Comparison of ENCODE assay signal across 23 cellular contexts in genomic region chr12:5222729-5223128, GRCh38.
DNase-seq lines count a peak whose midpoint lies in the region; ATAC-seq, FAIRE-seq and TF ChIP-seq lines count a peak whose summit lies in the region.
"Had no signal": no experiment of that assay in that cellular context is flagged by ENCODE, and none has a peak within 500 bp of the region (broad histone marks: within the 10 kb centered on the region; RNA-seq: fewer than 3 reads in every experiment).

No MANE protein-coding gene starts in this region.

- H3K9me3 ChIP-seq in NT2/D1 (ENCODE audit: insufficient read depth, low read length) (peaks cover 11% of the 10 kb centered on the region; the same call in 1 of the 2 replicates), neuronal stem cell (replicated peaks in 1 of 2; ENCODE audit: control insufficient read depth in 2 of 2, insufficient read depth in 1 of 2, low read depth in 1 of 2, low read length in 2 of 2) (no peaks in the 10 kb centered on the region), ascending aorta (no peaks in the 10 kb centered on the region)
- no peaks in the 10 kb centered on the region for H3K9me3 ChIP-seq in CD8-positive, alpha-beta T cell (ENCODE audit: low read length)
- H3K9me3 ChIP-seq: A549 had no signal

- H2BK15ac ChIP-seq in neuronal stem cell (ENCODE audit: low read length): peak overlapping the region; percentile 13

- H4K91ac ChIP-seq in neuronal stem cell (ENCODE audit: low read depth, low read length, poor library complexity): no peak overlapping the region

- peak overlapping the region; percentile 61 for H3K18ac ChIP-seq in neuronal stem cell (ENCODE audit: low read length)

- CTCF ChIA-PET in CD8-positive, alpha-beta T cell (lab: Charles Lee): no interaction called here

- no CpG with 5 or more reads among the region's 5 CpGs for WGBS in neuronal stem cell (ENCODE audit: extremely low coverage in 2 of 2, insufficient read length in 2 of 2, insufficient replicate concordance in 1 of 2), 2 donors

- 0 out of 2 replicates have a peak overlapping the region, but pooled peaks have one; percentile 57 for H3K4me2 ChIP-seq in GM23338
- no peak overlapping the region for H3K4me2 ChIP-seq in neuronal stem cell (ENCODE audit: insufficient read depth, low read length, poor library complexity, severe bottlenecking)
- H3K4me2 ChIP-seq: A549; BLaER1 treated with 17β-estradiol and CSF1 and Interleukin-3, amounts not matched to agents 10 nM and 100 nM had no signal

- no peaks in the 10 kb centered on the region for H3K36me3 ChIP-seq in GM23338 (ENCODE audit: insufficient read depth)
- peaks cover 4% of the 10 kb centered on the region for H3K36me3 ChIP-seq in NT2/D1 (ENCODE audit: insufficient read depth, insufficient read length, low read length)
- H3K36me3 ChIP-seq in neuronal stem cell (replicated peaks in 1 of 2; ENCODE audit: control insufficient read depth in 2 of 2, insufficient read depth in 2 of 2, low read length in 2 of 2): no peaks in the 10 kb centered on the region
- no peaks in the 10 kb centered on the region for H3K36me3 ChIP-seq in ascending aorta
- no peaks in the 10 kb centered on the region for H3K36me3 ChIP-seq in CD8-positive, alpha-beta T cell (ENCODE audit: insufficient read depth, low read length)
- H3K36me3 ChIP-seq: BLaER1 treated with 17β-estradiol and CSF1 and Interleukin-3, amounts not matched to agents 10 nM and 100 nM had no signal

- no peak overlapping the region for H2BK5ac ChIP-seq in neuronal stem cell (ENCODE audit: low read length)

- H3K36me3 Mint-ChIP-seq in GM23338 (ENCODE audit: low read depth) (no peaks in the 10 kb centered on the region), nephron progenitor cell (ENCODE audit: low read depth) (no peaks in the 10 kb centered on the region)
- H3K36me3 Mint-ChIP-seq in CD8-positive, alpha-beta T cell: no peaks in the 10 kb centered on the region
- H3K36me3 Mint-ChIP-seq: CD8-positive, alpha-beta memory T cell had no signal

- peak overlapping the region; percentile 0 for H3K9ac ChIP-seq in NT2/D1 (ENCODE audit: insufficient read length, low read depth)
- H3K9ac ChIP-seq in neuronal stem cell (ENCODE audit: low read depth, low read length, poor library complexity): no peak overlapping the region
- H3K9ac ChIP-seq: BLaER1 treated with 17β-estradiol and CSF1 and Interleukin-3, amounts not matched to agents 10 nM and 100 nM had no signal

- no peaks in the 10 kb centered on the region for H3K79me2 ChIP-seq in GM23338 (replicated peaks; ENCODE audit: insufficient read depth)

- no peak overlapping the region for H4K8ac ChIP-seq in neuronal stem cell (ENCODE audit: low read depth, low read length)

- H3K4me1 Mint-ChIP-seq in GM23338: peaks cover 26% of the 10 kb centered on the region
- H3K4me1 Mint-ChIP-seq in nephron progenitor cell: peaks cover 20% of the 10 kb centered on the region
- H3K4me1 Mint-ChIP-seq in CD8-positive, alpha-beta T cell (ENCODE audit: low read depth): peaks cover 11% of the 10 kb centered on the region
- H3K4me1 Mint-ChIP-seq: B cell had no signal

- H3K27ac Mint-ChIP-seq in GM23338: no peak overlapping the region
- peak overlapping the region; percentile 68 for H3K27ac Mint-ChIP-seq in nephron progenitor cell
- no peak overlapping the region for H3K27ac Mint-ChIP-seq in CD8-positive, alpha-beta T cell
- H3K27ac Mint-ChIP-seq: B cell; CD4-positive, alpha-beta T cell; CD8-positive, alpha-beta memory T cell had no signal

- peaks cover 6% of the 10 kb centered on the region for H3K27me3 Mint-ChIP-seq in GM23338 (ENCODE audit: insufficient read depth, low read depth, poor library complexity)
- peaks cover 11% of the 10 kb centered on the region for H3K27me3 Mint-ChIP-seq in nephron progenitor cell (ENCODE audit: low read depth, poor library complexity)
- peaks cover 7% of the 10 kb centered on the region for H3K27me3 Mint-ChIP-seq in CD8-positive, alpha-beta T cell (ENCODE audit: low read depth)

- no peak for ATAC-seq in GM23338
- no peak for ATAC-seq in CD8-positive, alpha-beta T cell
- ATAC-seq: A549, GM12878 had no signal

- TF ChIP-seq CTCF in GM23338 (conservative IDR thresholded peaks at IDR 0.05; ENCODE audit: low read depth in 2 of 2) (no peak), nephron progenitor cell (IDR thresholded peaks at IDR 0.05) (no peak), ascending aorta (IDR thresholded peaks at IDR 0.05) (no peak)
- no peak for TF ChIP-seq CTCF in CD8-positive, alpha-beta T cell (IDR thresholded peaks at IDR 0.05)

- no peak overlapping the region for H2AK5ac ChIP-seq in neuronal stem cell (ENCODE audit: low read depth, low read length)

- no peak for TF ChIP-seq POLR2A in H54 (IDR thresholded peaks at IDR 0.05; ENCODE audit: low read depth, low read length)

- H2BK120ac ChIP-seq in neuronal stem cell (ENCODE audit: low read depth, low read length): no peak overlapping the region

- H4K20me1 ChIP-seq in GM23338 (replicated peaks; ENCODE audit: insufficient read depth): no peaks in the 10 kb centered on the region; the same call in 1 of the 2 replicates

- H3K27ac ChIP-seq in GM23338 (ENCODE audit: low read depth) (no peak overlapping the region), neuronal stem cell (replicated peaks; ENCODE audit: low read length) (no peak overlapping the region), ascending aorta (no peak overlapping the region)
- H3K27ac ChIP-seq in CD8-positive, alpha-beta T cell (ENCODE audit: low read depth, low read length): no peak overlapping the region
- H3K27ac ChIP-seq: 22Rv1; A549; BLaER1 treated with 17β-estradiol and CSF1 and Interleukin-3, amounts not matched to agents 10 nM and 100 nM; C4-2B had no signal

- POLR2A ChIA-PET in CD8-positive, alpha-beta T cell (lab: Charles Lee): no interaction called here

- H3K4me3 ChIP-seq in GM23338 (no peak overlapping the region), NT2/D1 (ENCODE audit: insufficient read length, low read depth) (no peak overlapping the region), neuronal stem cell (ENCODE audit: low read length in 2 of 2) (no peak overlapping the region), ascending aorta (no peak overlapping the region)
- H3K4me3 ChIP-seq in CD8-positive, alpha-beta T cell (ENCODE audit: low read depth, low read length): no peak overlapping the region
- H3K4me3 ChIP-seq: A549; BLaER1 treated with 17β-estradiol and CSF1 and Interleukin-3, amounts not matched to agents 10 nM and 100 nM; GM12878 had no signal

- H3K79me1 ChIP-seq in neuronal stem cell (ENCODE audit: low read depth, low read length): no peaks in the 10 kb centered on the region

- no peak overlapping the region for H3K23ac ChIP-seq in neuronal stem cell (ENCODE audit: low read depth, low read length, poor library complexity)

- DNase-seq in GM23338 (ENCODE audit: low spot score) (no peak), NT2/D1 (ENCODE audit: low read depth, low spot score) (no peak), nephron progenitor cell (no peak), neuronal stem cell (ENCODE audit: low spot score) (no peak), ascending aorta (ENCODE audit: low spot score in 2 of 2) (no peak), DMS153 treated with DMSO at 0.1 percent for 48 hours (lab: John Stamatoyannopoulos, UW; ENCODE audit: unreplicated experiment) (no peak), H54 (ENCODE audit: insufficient read length, low spot score) (no peak)
- no peak for DNase-seq in CD8-positive, alpha-beta T cell
- DNase-seq: AML-193; CD4-positive, alpha-beta T cell; CD8-positive, alpha-beta memory T cell; DMS 273 treated with DMSO at 0.1 percent for 48 hours; DMS79 treated with DMSO at 0.1 percent for 48 hours; GF-D8 had no signal

- no peak for FAIRE-seq in H54 (lab: Jason Lieb, UNC)
- FAIRE-seq: A549, G401.6, GM12878, GM12892, GM18507 had no signal

- H3K4me1 ChIP-seq in GM23338 (ENCODE audit: insufficient read depth): peaks cover 22% of the 10 kb centered on the region
- H3K4me1 ChIP-seq in NT2/D1 (ENCODE audit: insufficient read depth, insufficient read length): peaks cover 26% of the 10 kb centered on the region
- H3K4me1 ChIP-seq in neuronal stem cell (ENCODE audit: control insufficient read depth in 2 of 2, insufficient read depth in 1 of 2, low read depth in 1 of 2, low read length in 2 of 2): peaks cover 0 to 24% of the 10 kb centered on the region in 2 donors
- H3K4me1 ChIP-seq in ascending aorta: no peaks in the 10 kb centered on the region
- H3K4me1 ChIP-seq in CD8-positive, alpha-beta T cell (ENCODE audit: insufficient read depth, low read length): no peaks in the 10 kb centered on the region
- H3K4me1 ChIP-seq: A549 had no signal

- no peak overlapping the region for H3K4ac ChIP-seq in neuronal stem cell (ENCODE audit: low read length)

- peak overlapping the region; percentile 42 for H2BK12ac ChIP-seq in neuronal stem cell (ENCODE audit: low read length)

- H3K9me3 Mint-ChIP-seq in GM23338 (no peaks in the 10 kb centered on the region), nephron progenitor cell (peaks cover 10% of the 10 kb centered on the region)
- H3K9me3 Mint-ChIP-seq in CD8-positive, alpha-beta T cell: no peaks in the 10 kb centered on the region
- H3K9me3 Mint-ChIP-seq: CD4-positive, alpha-beta T cell had no signal

- no peak overlapping the region for H3K14ac ChIP-seq in neuronal stem cell (ENCODE audit: low read length)

- intact Hi-C loops in ascending aorta (cut with DNase I): no loop called here
- intact Hi-C loops in CD8-positive, alpha-beta T cell (cut with DNase I, micrococcal nuclease): no loop called here

- H3K27me3 ChIP-seq in GM23338 (ENCODE audit: insufficient read depth): peaks cover 4% of the 10 kb centered on the region; the same call in 1 of the 2 replicates
- H3K27me3 ChIP-seq in NT2/D1 (ENCODE audit: insufficient read depth, insufficient read length): peaks cover 24% of the 10 kb centered on the region
- H3K27me3 ChIP-seq in neuronal stem cell (ENCODE audit: control insufficient read depth in 3 of 3, insufficient read depth in 3 of 3, low read depth in 1 of 3, low read length in 3 of 3): no peaks in the 10 kb centered on the region
- no peaks in the 10 kb centered on the region for H3K27me3 ChIP-seq in ascending aorta
- no peaks in the 10 kb centered on the region for H3K27me3 ChIP-seq in CD8-positive, alpha-beta T cell (ENCODE audit: insufficient read depth, low read length)

- H3K9me2 ChIP-seq in GM23338 (ENCODE audit: insufficient read depth): peaks cover 26% of the 10 kb centered on the region

- H3K4me3 Mint-ChIP-seq in GM23338 (no peak overlapping the region), nephron progenitor cell (no peak overlapping the region)
- no peak overlapping the region for H3K4me3 Mint-ChIP-seq in CD8-positive, alpha-beta T cell
- H3K4me3 Mint-ChIP-seq: B cell; CD4-positive, alpha-beta T cell; CD8-positive, alpha-beta memory T cell had no signal

- no peak overlapping the region for H2AFZ ChIP-seq in GM23338
- no peak overlapping the region for H2AFZ ChIP-seq in neuronal stem cell (ENCODE audit: low read length)

- H3F3A ChIP-seq in GM23338 (replicated peaks; ENCODE audit: low read depth): no peaks in the 10 kb centered on the region

TF ChIP-seq in GM23338, 12 proteins besides CTCF, POLR2A, EP300 and RAD21 (continues in another document):
- TF ChIP-seq ZNF114 (CRISPR knock-in tag; IDR thresholded peaks at IDR 0.05) (no peak), POLR2AphosphoS5 (IDR thresholded peaks at IDR 0.05; ENCODE audit: low read depth) (no peak)
